8 cellular contexts compared by ENCODE assay signal in genomic region chr9:130682490-130683121, GRCh38. TPM values are rescaled to one million over a fixed set of nuclear protein-coding genes. Genes with fewer than 3 reads are reported as not detected.
DNase-seq lines count a peak whose midpoint lies in the region; ATAC-seq lines count a peak whose summit lies in the region.

No MANE protein-coding gene starts in this region.

- H3K27ac Mint-ChIP-seq in activated CD4-positive, alpha-beta memory T cell treated with anti-CD3 and anti-CD28 coated beads for 36 hours: no peak overlapping the region
- H3K27ac Mint-ChIP-seq in memory B cell: peak overlapping the region; percentile 37

- POLR2A ChIA-PET in activated CD4-positive, alpha-beta memory T cell treated with anti-CD3 and anti-CD28 coated beads for 36 hours (lab: Charles Lee): interaction anchor here (0.5 to 1.7 kb wide), 3 partner anchors 11 to 649 kb away, joined by 3 to 10 read pairs (median 3); partner anchors contain the start of gene EXOSC2

- peaks cover 6% of the 10 kb centered on the region for H3K27me3 Mint-ChIP-seq in activated CD4-positive, alpha-beta memory T cell treated with anti-CD3 and anti-CD28 coated beads for 36 hours
- peaks cover 4% of the 10 kb centered on the region for H3K27me3 Mint-ChIP-seq in memory B cell

- peak; percentile 31 for ATAC-seq in memory B cell (ENCODE audit: low read depth)
- no peak for ATAC-seq in GM18873 (IDR thresholded peaks at IDR 0.05; ENCODE audit: low FRiP score, unreplicated experiment)

- peak overlapping the region; percentile 89 for H3K4me3 Mint-ChIP-seq in activated CD4-positive, alpha-beta memory T cell treated with anti-CD3 and anti-CD28 coated beads for 36 hours
- peak overlapping the region; percentile 92 for H3K4me3 Mint-ChIP-seq in memory B cell

- DNase-seq in Ammon's horn (ENCODE audit: low spot score): peak; percentile 89
- peak; percentile 73 for DNase-seq in HCEC 1CT
- peak; percentile 31 for DNase-seq in NCI-H526 treated with DMSO at 0.1 percent for 48 hours (lab: John Stamatoyannopoulos, UW)
- DNase-seq in activated CD4-positive, alpha-beta memory T cell treated with anti-CD3 and anti-CD28 coated beads for 36 hours: peak; percentile 71
- peak; percentile 43 for DNase-seq in effector CD4-positive, alpha-beta T cell
- peak; percentile 43 to 49 for DNase-seq in memory B cell (ENCODE audit: low spot score in 2 of 2)
- peak; percentile 18 to 21 for DNase-seq in stimulated activated CD8-positive, alpha-beta memory T cell treated with anti-CD3 and anti-CD28 coated beads, Interleukin-4, amount 100 ng/mL, for 4 hours (ENCODE audit: low read depth in 2 of 2, low spot score in 1 of 2)

- peaks cover 7% of the 10 kb centered on the region for H3K9me3 Mint-ChIP-seq in activated CD4-positive, alpha-beta memory T cell treated with anti-CD3 and anti-CD28 coated beads for 36 hours
- H3K9me3 Mint-ChIP-seq in memory B cell: no peaks in the 10 kb centered on the region

- CTCF ChIA-PET in activated CD4-positive, alpha-beta memory T cell treated with anti-CD3 and anti-CD28 coated beads for 36 hours (lab: Charles Lee): interaction anchor here (0.5 to 6.1 kb wide), 28 partner anchors 10 to 593 kb away, joined by 3 to 158 read pairs (median 4); partner anchors contain the start of genes EXOSC2 and PRDM12

- peaks cover 5% of the 10 kb centered on the region for H3K4me1 Mint-ChIP-seq in activated CD4-positive, alpha-beta memory T cell treated with anti-CD3 and anti-CD28 coated beads for 36 hours (ENCODE audit: low read depth)
- H3K4me1 Mint-ChIP-seq in memory B cell: peaks cover 3% of the 10 kb centered on the region

- intact Hi-C loops in activated CD4-positive, alpha-beta memory T cell treated with anti-CD3 and anti-CD28 coated beads for 36 hours (cut with micrococcal nuclease): loop anchor here (1.0 to 5.0 kb wide), 2 partner anchors 100 to 221 kb away; no protein-coding TSS in a partner anchor

- no peaks in the 10 kb centered on the region for H3K36me3 Mint-ChIP-seq in activated CD4-positive, alpha-beta memory T cell treated with anti-CD3 and anti-CD28 coated beads for 36 hours
- H3K36me3 Mint-ChIP-seq in memory B cell: no peaks in the 10 kb centered on the region

RNA-seq across cellular contexts. Expression of gene EXOSC2, which starts 11.0 kb away (rescaled TPM):
- 10 to 100 TPM; 77.3 to 80.5 TPM for total RNA-seq in activated CD4-positive, alpha-beta memory T cell treated with anti-CD3 and anti-CD28 coated beads for 36 hours

RNA-seq across cellular contexts. Expression of gene PRDM12, which starts 18.2 kb away (rescaled TPM):
- under 1 TPM; 0.07 to 0.12 TPM for total RNA-seq in activated CD4-positive, alpha-beta memory T cell treated with anti-CD3 and anti-CD28 coated beads for 36 hours

Comparison
In these comparisons a context has a peak if more than half of its experiments do, and no peak if none do; other contexts are left out.
1. DNase-seq: peak in every context shown above with its lines; median percentile 89 in Ammon's horn; 73 in HCEC 1CT; 71 in activated CD4-positive, alpha-beta memory T cell treated with anti-CD3 and anti-CD28 coated beads for 36 hours; 46 in memory B cell; 43 in effector CD4-positive, alpha-beta T cell; 31 in NCI-H526 treated with DMSO at 0.1 percent for 48 hours; 20 in stimulated activated CD8-positive, alpha-beta memory T cell treated with anti-CD3 and anti-CD28 coated beads, Interleukin-4, amount 100 ng/mL, for 4 hours.